Comparison of ENCODE assay signal across 10 cellular contexts in genomic region chr14:71398450-71398849, GRCh38.
DNase-seq lines count a peak whose midpoint lies in the region; ATAC-seq and TF ChIP-seq lines count a peak whose summit lies in the region.
"Had no signal": no experiment of that assay in that cellular context is flagged by ENCODE, and none has a peak within 500 bp of the region (broad histone marks: within the 10 kb centered on the region; RNA-seq: fewer than 3 reads in every experiment).

No MANE protein-coding gene starts in this region.

- no peak for TF ChIP-seq EP300 in sigmoid colon (IDR thresholded peaks at IDR 0.05)

- ATAC-seq in GM19023 (IDR thresholded peaks at IDR 0.05; ENCODE audit: unreplicated experiment) (peak; percentile 12), HG02852 (IDR thresholded peaks at IDR 0.05; ENCODE audit: unreplicated experiment) (peak; percentile 2), T-cell (replicated peaks in 1 of 4) (no peak), HG02642 (IDR thresholded peaks at IDR 0.05; ENCODE audit: poor library complexity, unreplicated experiment) (no peak)
- ATAC-seq: foreskin keratinocyte had no signal

- intact Hi-C loops in sigmoid colon (cut with DNase I), result no loop called here

- POLR2A ChIA-PET in T-cell (lab: Charles Lee), result interaction anchor here (0.8 to 1.4 kb wide), 4 partner anchors 10 to 77 kb away, joined by 3 to 7 read pairs (median 4); no protein-coding TSS in a partner anchor

- TF ChIP-seq CTCF in neutrophil (IDR thresholded peaks at IDR 0.05) (no peak), sigmoid colon (IDR thresholded peaks at IDR 0.05) (no peak)

- H3K9me3 ChIP-seq in neutrophil (no peaks in the 10 kb centered on the region), sigmoid colon (no peaks in the 10 kb centered on the region)

- H3K27me3 ChIP-seq in neutrophil, result no peaks in the 10 kb centered on the region
- no peaks in the 10 kb centered on the region for H3K27me3 ChIP-seq in sigmoid colon
- H3K27me3 ChIP-seq: foreskin keratinocyte had no signal

- WGBS in sigmoid colon, 2 donors, result 91 to 94% methylated on average over 3 of the region's 3 CpGs

- DNase-seq in T-cell, result no peak
- DNase-seq in NCI-H2171 (lab: John Stamatoyannopoulos, UW), result no peak
- no peak for DNase-seq in sigmoid colon
- DNase-seq: foreskin keratinocyte, NCI-H1092 treated with DMSO at 0.1 percent for 48 hours, NCI-H774 had no signal

- H3K4me3 ChIP-seq in neutrophil (ENCODE audit: low read depth in 1 of 2, low read length in 1 of 2) (peak overlapping the region; percentile 16 to 18), sigmoid colon (no peak overlapping the region)

- H3K27ac ChIP-seq in neutrophil (peak overlapping the region; percentile 97), sigmoid colon (peak overlapping the region in 1 of 4 donors; percentile 19)
- H3K27ac ChIP-seq: foreskin keratinocyte had no signal

- no peaks in the 10 kb centered on the region for H3K36me3 Mint-ChIP-seq in T-cell

- H3K4me1 ChIP-seq in neutrophil (ENCODE audit: control insufficient read depth in 1 of 2, insufficient read depth in 1 of 2, low read depth in 1 of 2, low read length in 1 of 2), result peaks cover 38 to 44% of the 10 kb centered on the region in 2 experiments
- peaks cover 0 to 18% (median 3%) of the 10 kb centered on the region in 4 donors for H3K4me1 ChIP-seq in sigmoid colon

- CTCF ChIA-PET in T-cell (lab: Charles Lee), result no interaction called here

- H3K27me3 Mint-ChIP-seq in T-cell, result no peaks in the 10 kb centered on the region

- H3K4me1 Mint-ChIP-seq in T-cell, result peaks cover 49 to 57% (median 49%) of the 10 kb centered on the region in 3 donors

- peak overlapping the region in 1 of 3 donors; percentile 25 for H3K4me3 Mint-ChIP-seq in T-cell

- no peak for TF ChIP-seq POLR2A in sigmoid colon (IDR thresholded peaks at IDR 0.05)

- H3K27ac Mint-ChIP-seq in T-cell, result peak overlapping the region; percentile 68 to 89

- no peaks in the 10 kb centered on the region for H3K9me3 Mint-ChIP-seq in T-cell

- H3K36me3 ChIP-seq in neutrophil (no peaks in the 10 kb centered on the region), sigmoid colon (no peaks in the 10 kb centered on the region)

Comparison
In these comparisons a context has a peak if more than half of its experiments do, and no peak if none do; other contexts are left out.
1. ATAC-seq: peak in GM19023 (single experiment) and HG02852 (single experiment); none in T-cell (0 of 4) and HG02642 (single experiment).
2. H3K4me3 ChIP-seq: peak in neutrophil (2 of 2); none in sigmoid colon (0 of 4).